24 cellular contexts compared by ENCODE assay signal in genomic region chr5:38749861-38750260, GRCh38.
"Had no signal": no experiment of that assay in that cellular context is flagged by ENCODE, and none has a peak within 500 bp of the region (broad histone marks: within the 10 kb centered on the region; RNA-seq: fewer than 3 reads in every experiment).

No MANE protein-coding gene starts in this region.

- H3K27me3 ChIP-seq: dorsolateral prefrontal cortex, esophagus squamous epithelium, gastrocnemius medialis, heart right ventricle, left lung had no signal

- H3K4me1 ChIP-seq: esophagus squamous epithelium, gastrocnemius medialis, left lung, lower lobe of right lung had no signal

- H3K9me3 ChIP-seq: esophagus squamous epithelium, gastrocnemius medialis, heart right ventricle, left lung, lower lobe of right lung, mucosa of descending colon had no signal

- FAIRE-seq: colon, endothelial cell of umbilical vein, islet of Langerhans, keratinocyte had no signal

- H3K36me3 ChIP-seq: esophagus squamous epithelium, gastrocnemius medialis, heart right ventricle, left lung, lower lobe of right lung had no signal

- H3K27ac ChIP-seq: coronary artery, dorsolateral prefrontal cortex, esophagus squamous epithelium, gastrocnemius medialis, heart right ventricle, left lung, lower lobe of right lung had no signal

- DNase-seq: dermis blood vessel endothelial cell; dorsolateral prefrontal cortex; effector CD4-positive, alpha-beta T cell; effector memory CD4-positive, alpha-beta T cell; esophagus squamous epithelium; foreskin fibroblast; foreskin melanocyte; gastrocnemius medialis; glutamatergic neuron; head of caudate nucleus; heart right ventricle; hippocampal formation; left cardiac atrium; left lung; left ventricle myocardium superior; lower lobe of right lung; mesenchymal stem cell; mucosa of descending colon; naive B cell had no signal

- ATAC-seq: gastrocnemius medialis, heart right ventricle, left cardiac atrium, left lung, left ventricle myocardium superior, lower lobe of right lung, mucosa of descending colon had no signal

- H3K4me3 ChIP-seq: coronary artery, dorsolateral prefrontal cortex, esophagus squamous epithelium, gastrocnemius medialis, heart right ventricle, left lung, lower lobe of right lung, mucosa of descending colon had no signal
